Comparison of ENCODE assay signal across 8 cellular contexts in the genomic region with DNA sequence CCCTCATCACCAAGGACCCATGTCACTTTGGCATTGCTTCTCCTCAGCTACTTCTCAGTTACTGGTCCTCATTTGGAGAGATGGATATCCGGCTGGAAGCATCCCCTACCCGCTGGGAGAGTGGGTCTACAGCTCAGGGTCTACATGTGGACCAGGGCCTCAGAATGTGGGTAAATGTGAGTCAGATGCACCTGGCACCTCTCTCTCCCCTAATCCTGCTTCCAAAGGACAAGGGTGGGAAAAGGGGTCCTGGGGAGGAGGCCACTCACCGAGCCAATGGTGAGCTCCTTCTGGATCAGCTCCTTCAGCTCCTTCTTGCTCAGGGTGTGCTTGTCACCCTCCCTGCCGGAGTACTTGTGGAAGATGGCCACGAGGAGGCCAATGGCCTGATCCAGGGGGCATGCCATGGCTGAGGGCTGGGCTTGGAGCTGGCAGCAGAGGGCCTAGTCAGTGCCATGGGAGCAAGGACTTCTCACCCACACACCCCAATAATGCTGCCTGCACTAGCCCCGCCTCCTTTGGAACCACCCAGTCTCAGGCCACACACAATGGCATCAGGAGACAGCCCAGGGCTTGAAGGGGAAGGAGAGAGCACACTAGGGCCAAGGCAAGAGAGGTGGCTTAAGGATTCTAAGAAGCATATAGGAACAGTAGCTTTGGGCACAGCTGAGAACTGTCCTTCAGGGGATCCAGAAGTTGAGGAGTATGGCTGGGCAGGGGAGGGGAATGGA. TPM values are rescaled to one million over a fixed set of nuclear protein-coding genes. Genes with fewer than 3 reads are reported as not detected.
DNase-seq lines count a peak whose midpoint lies in the region; ATAC-seq and TF ChIP-seq lines count a peak whose summit lies in the region.

No MANE protein-coding gene starts in this region.

- peak; percentile 13 to 16 for ATAC-seq in CD4-positive, CD25-positive, alpha-beta regulatory T cell (ENCODE audit: low read depth in 2 of 2)
- peak; percentile 60 for ATAC-seq in activated T-helper 17 cell treated with anti-CD3 and anti-CD28 coated beads, Interleukin-2, amount 50 U/mL, for 72 hours (replicated peaks)
- no peak for ATAC-seq in GM19023 (IDR thresholded peaks at IDR 0.05; ENCODE audit: unreplicated experiment)

- in situ Hi-C loops in KBM-7 (cut with MboI; ENCODE audit: low pct_unique_long_range_greater_than_20kb, low sequenced_read_pairs), result loop anchor here (25.0 kb wide), 1 partner anchor 427 kb away; the partner anchor contains the start of genes CREB3L4, CRTC2 and SLC39A1

- H3K9ac ChIP-seq in parathyroid adenoma, result no peak overlapping the region

- peak overlapping the region; percentile 96 for H3K27ac ChIP-seq in CD4-positive, CD25-positive, alpha-beta regulatory T cell (ENCODE audit: insufficient read depth, low read length, poor library complexity, severe bottlenecking)
- no peak overlapping the region for H3K27ac ChIP-seq in parathyroid adenoma

- peak overlapping the region; percentile 93 to 99 (median 96) for H3K4me3 Mint-ChIP-seq in CD4-positive, CD25-positive, alpha-beta regulatory T cell
- peak overlapping the region; percentile 96 for H3K4me3 Mint-ChIP-seq in activated T-helper 17 cell treated with anti-CD3 and anti-CD28 coated beads, Interleukin-2, amount 50 U/mL, for 72 hours

- peaks cover 11% of the 10 kb centered on the region for H3K36me3 Mint-ChIP-seq in CD4-positive, CD25-positive, alpha-beta regulatory T cell
- H3K36me3 Mint-ChIP-seq in activated T-helper 17 cell treated with anti-CD3 and anti-CD28 coated beads, Interleukin-2, amount 50 U/mL, for 72 hours (ENCODE audit: low read depth), result peaks cover 46% of the 10 kb centered on the region

- H3K9me3 Mint-ChIP-seq in CD4-positive, CD25-positive, alpha-beta regulatory T cell, result no peaks in the 10 kb centered on the region
- H3K9me3 Mint-ChIP-seq in activated T-helper 17 cell treated with anti-CD3 and anti-CD28 coated beads, Interleukin-2, amount 50 U/mL, for 72 hours, result no peaks in the 10 kb centered on the region

- peaks cover 4% of the 10 kb centered on the region for H3K27me3 Mint-ChIP-seq in CD4-positive, CD25-positive, alpha-beta regulatory T cell
- H3K27me3 Mint-ChIP-seq in activated T-helper 17 cell treated with anti-CD3 and anti-CD28 coated beads, Interleukin-2, amount 50 U/mL, for 72 hours, result no peaks in the 10 kb centered on the region

- peak overlapping the region; percentile 96 to 97 (median 97) for H3K27ac Mint-ChIP-seq in CD4-positive, CD25-positive, alpha-beta regulatory T cell
- peak overlapping the region; percentile 94 for H3K27ac Mint-ChIP-seq in activated T-helper 17 cell treated with anti-CD3 and anti-CD28 coated beads, Interleukin-2, amount 50 U/mL, for 72 hours

- H2AFZ ChIP-seq in parathyroid adenoma, result peak overlapping the region; percentile 64

- H3K4me1 Mint-ChIP-seq in CD4-positive, CD25-positive, alpha-beta regulatory T cell, result peaks cover 23 to 87% (median 65%) of the 10 kb centered on the region in 4 donors
- H3K4me1 Mint-ChIP-seq in activated T-helper 17 cell treated with anti-CD3 and anti-CD28 coated beads, Interleukin-2, amount 50 U/mL, for 72 hours, result peaks cover 47% of the 10 kb centered on the region

- H3K4me2 ChIP-seq in parathyroid adenoma (ENCODE audit: low read length), result peak overlapping the region; percentile 98

- no peak for TF ChIP-seq CTCF in parathyroid adenoma (IDR thresholded peaks at IDR 0.05)

- H3K27me3 ChIP-seq in CD4-positive, CD25-positive, alpha-beta regulatory T cell (ENCODE audit: control insufficient read depth, insufficient read depth, low read length), result no peaks in the 10 kb centered on the region
- no peaks in the 10 kb centered on the region for H3K27me3 ChIP-seq in parathyroid adenoma (ENCODE audit: control insufficient read depth, insufficient read depth, low read length)

- peak in 1 of 3 donors; percentile 81 for DNase-seq in CD4-positive, CD25-positive, alpha-beta regulatory T cell
- DNase-seq in HT1080 (ENCODE audit: low read depth) (peak; percentile 62), globus pallidus (ENCODE audit: low spot score) (peak; percentile 44), NCI-H526 treated with DMSO at 0.1 percent for 48 hours (lab: John Stamatoyannopoulos, UW) (no peak), KBM-7 (no peak)

- no peaks in the 10 kb centered on the region for H3K9me3 ChIP-seq in CD4-positive, CD25-positive, alpha-beta regulatory T cell (ENCODE audit: control insufficient read depth in 2 of 2, low read length in 2 of 2)
- H3K9me3 ChIP-seq in parathyroid adenoma (ENCODE audit: control insufficient read depth, low read length), result no peaks in the 10 kb centered on the region

- H3K36me3 ChIP-seq in CD4-positive, CD25-positive, alpha-beta regulatory T cell (ENCODE audit: control insufficient read depth, insufficient read depth, low read length), result peaks cover 6% of the 10 kb centered on the region
- no peaks in the 10 kb centered on the region for H3K36me3 ChIP-seq in parathyroid adenoma (ENCODE audit: control insufficient read depth, insufficient read depth, low read length)

- H3K4me1 ChIP-seq in CD4-positive, CD25-positive, alpha-beta regulatory T cell (ENCODE audit: control insufficient read depth, insufficient read depth, low read length, poor library complexity, severe bottlenecking), result peaks cover 63% of the 10 kb centered on the region
- peaks cover 4% of the 10 kb centered on the region for H3K4me1 ChIP-seq in parathyroid adenoma

- H3K4me3 ChIP-seq in CD4-positive, CD25-positive, alpha-beta regulatory T cell (ENCODE audit: low read depth, low read length), result peak overlapping the region; percentile 90
- peak overlapping the region; percentile 47 for H3K4me3 ChIP-seq in parathyroid adenoma (ENCODE audit: low read depth, low read length)

- no peaks in the 10 kb centered on the region for H3K79me2 ChIP-seq in parathyroid adenoma

RNA-seq across cellular contexts. Expression of gene S100A6, which starts 0.7 kb away (rescaled TPM):
- 304 TPM for total RNA-seq in CD4-positive, CD25-positive, alpha-beta regulatory T cell
- polyA plus RNA-seq in CD4-positive, CD25-positive, alpha-beta regulatory T cell, result 1,000 to 10,000 TPM in 2 of 4 donors, 100 to 1,000 TPM in 2; 660 to 1,174 (median 946) TPM
- 1,050 and 1,792 TPM in 2 replicates for total RNA-seq in HT1080 (2014; rRNA removed; shearing (Covaris generic))
- 745 and 972 TPM in 2 replicates for polyA plus RNA-seq in HT1080 (2015; cell fraction: cytosol; rRNA removed)
- 321 and 373 TPM in 2 replicates for polyA plus RNA-seq in HT1080 (2015; cell fraction: nucleus; rRNA removed)
- 100 to 1,000 TPM; 530 to 753 TPM for total RNA-seq in activated T-helper 17 cell treated with anti-CD3 and anti-CD28 coated beads, Interleukin-2, amount 50 U/mL, for 72 hours

RNA-seq across cellular contexts. Expression of gene S100A5, which starts 5.6 kb away (rescaled TPM):
- total RNA-seq in CD4-positive, CD25-positive, alpha-beta regulatory T cell, result 1.8 TPM
- polyA plus RNA-seq in CD4-positive, CD25-positive, alpha-beta regulatory T cell, result 1 to 10 TPM; 1.2 to 3.0 (median 1.7) TPM
- 0.53 and 2.4 TPM in 2 replicates for total RNA-seq in HT1080 (2014; rRNA removed; shearing (Covaris generic))
- polyA plus RNA-seq in HT1080 (2015; cell fraction: cytosol; rRNA removed), result 1.8 and 2.3 TPM in 2 replicates
- polyA plus RNA-seq in HT1080 (2015; cell fraction: nucleus; rRNA removed), result 0.67 and 1.1 TPM in 2 replicates
- total RNA-seq in activated T-helper 17 cell treated with anti-CD3 and anti-CD28 coated beads, Interleukin-2, amount 50 U/mL, for 72 hours, result 1 to 10 TPM; 3.2 to 9.6 TPM

RNA-seq across cellular contexts. Expression of gene S100A4, which starts 10.5 kb away (rescaled TPM):
- 928 TPM for total RNA-seq in CD4-positive, CD25-positive, alpha-beta regulatory T cell
- 1,000 to 10,000 TPM; 2,534 to 4,309 (median 3,364) TPM for polyA plus RNA-seq in CD4-positive, CD25-positive, alpha-beta regulatory T cell
- total RNA-seq in HT1080 (2014; rRNA removed; shearing (Covaris generic)), result 25.4 and 29.0 TPM in 2 replicates
- polyA plus RNA-seq in HT1080 (2015; cell fraction: cytosol; rRNA removed), result 3.0 and 6.2 TPM in 2 replicates
- 0.99 and 2.7 TPM in 2 replicates for polyA plus RNA-seq in HT1080 (2015; cell fraction: nucleus; rRNA removed)
- total RNA-seq in activated T-helper 17 cell treated with anti-CD3 and anti-CD28 coated beads, Interleukin-2, amount 50 U/mL, for 72 hours, result 1,000 to 10,000 TPM; 1,035 to 1,445 TPM

RNA-seq across cellular contexts. Expression of gene S100A3, which starts 14.0 kb away (rescaled TPM):
- total RNA-seq in CD4-positive, CD25-positive, alpha-beta regulatory T cell, result not detected
- not detected for polyA plus RNA-seq in CD4-positive, CD25-positive, alpha-beta regulatory T cell
- 9.6 and 14.4 TPM in 2 replicates for total RNA-seq in HT1080 (2014; rRNA removed; shearing (Covaris generic))
- polyA plus RNA-seq in HT1080 (2015; cell fraction: cytosol; rRNA removed), result 2.0 and 4.7 TPM in 2 replicates
- polyA plus RNA-seq in HT1080 (2015; cell fraction: nucleus; rRNA removed), result 5.3 and 7.3 TPM in 2 replicates
- not detected for total RNA-seq in activated T-helper 17 cell treated with anti-CD3 and anti-CD28 coated beads, Interleukin-2, amount 50 U/mL, for 72 hours

RNA-seq across cellular contexts. Expression of gene S100A2, which starts 30.5 kb away (rescaled TPM):
- total RNA-seq in CD4-positive, CD25-positive, alpha-beta regulatory T cell, result not detected
- polyA plus RNA-seq in CD4-positive, CD25-positive, alpha-beta regulatory T cell, result not detected
- total RNA-seq in HT1080 (2014; rRNA removed; shearing (Covaris generic)), result 79.0 and 143 TPM in 2 replicates
- polyA plus RNA-seq in HT1080 (2015; cell fraction: cytosol; rRNA removed), result 95.4 and 136 TPM in 2 replicates
- polyA plus RNA-seq in HT1080 (2015; cell fraction: nucleus; rRNA removed), result 33.8 and 45.6 TPM in 2 replicates
- total RNA-seq in activated T-helper 17 cell treated with anti-CD3 and anti-CD28 coated beads, Interleukin-2, amount 50 U/mL, for 72 hours, result 10 to 100 TPM; 10.1 to 10.7 TPM

Comparison
In these comparisons a context has a peak if more than half of its experiments do, and no peak if none do; other contexts are left out.
1. DNase-seq: peak in HT1080 (single experiment) and globus pallidus (single experiment); none in NCI-H526 treated with DMSO at 0.1 percent for 48 hours (single experiment) and KBM-7 (single experiment).
2. RNA of gene S100A4, which starts 10.5 kb away (total RNA-seq): 1,035 to 1,445 TPM in activated T-helper 17 cell treated with anti-CD3 and anti-CD28 coated beads, Interleukin-2, amount 50 U/mL, for 72 hours and 928 TPM in CD4-positive, CD25-positive, alpha-beta regulatory T cell (single experiment); 25.4 to 29.0 TPM in HT1080; every median in the first group is over 10 times any median in the second.